In genomic region chr11:73961321-73961720, GRCh38 we compare ENCODE assay signal across 28 cellular contexts. TPM values are rescaled to one million over a fixed set of nuclear protein-coding genes. Genes with fewer than 3 reads are reported as not detected.
DNase-seq lines count a peak whose midpoint lies in the region; ATAC-seq and TF ChIP-seq lines count a peak whose summit lies in the region.
"Had no signal": no experiment of that assay in that cellular context is flagged by ENCODE, and none has a peak within 500 bp of the region (broad histone marks: within the 10 kb centered on the region; RNA-seq: fewer than 3 reads in every experiment).

No MANE protein-coding gene starts in this region.

- in situ Hi-C loops in GM13976 (cut with MboI; ENCODE audit: low sequenced_read_pairs, unreplicated experiment): loop anchor here (25.0 kb wide), 1 partner anchor 276 kb away; no protein-coding TSS in a partner anchor

- ATAC-seq in body of pancreas: no peak
- ATAC-seq in GM19035 (IDR thresholded peaks at IDR 0.05; ENCODE audit: unreplicated experiment): no peak
- ATAC-seq in HG02588 (IDR thresholded peaks at IDR 0.05; ENCODE audit: unreplicated experiment): no peak
- ATAC-seq: A549; activated CD8-positive, alpha-beta T cell treated with anti-CD3 and anti-CD28 coated beads, Interleukin-2, amount 10 ng/mL, durations not matched to agents 7 days and 5 days; effector memory CD8-positive, alpha-beta T cell; gastroesophageal sphincter; GM12878 had no signal

- H3K36me3 ChIP-seq in body of pancreas (replicated peaks in 1 of 2; ENCODE audit: insufficient read depth in 1 of 2, low read depth in 2 of 2): no peaks in the 10 kb centered on the region
- H3K36me3 ChIP-seq: BLaER1, esophagus squamous epithelium, gastroesophageal sphincter, prostate gland had no signal

- H3K9me3 ChIP-seq in body of pancreas: no peaks in the 10 kb centered on the region
- H3K9me3 ChIP-seq: A549, BLaER1, esophagus squamous epithelium, gastroesophageal sphincter, prostate gland had no signal

- DNase-seq in AG08395 (ENCODE audit: low spot score) (peak; percentile 62), GM13976 (ENCODE audit: low spot score) (peak; percentile 9), astrocyte of the hippocampus (ENCODE audit: low read depth, low spot score) (peak; percentile 41), kidney tubule cell (ENCODE audit: low spot score) (peak; percentile 84), body of pancreas (no peak), NCI-H526 (lab: John Stamatoyannopoulos, UW) (no peak)
- DNase-seq: activated CD4-positive, alpha-beta T cell treated with anti-CD3 and anti-CD28 coated beads for 1 hour; activated CD8-positive, alpha-beta T cell treated with anti-CD3 and anti-CD28 coated beads, Interleukin-2, amount 10 ng/mL, durations not matched to agents 7 days and 5 days; activated T-cell treated with anti-CD3 and anti-CD28 coated beads, Interleukin-2, amount 50 U/mL, for 1 hour; DMS53; effector memory CD8-positive, alpha-beta T cell; esophagus squamous epithelium; GOT3; Karpas-422; MV-4-11; NCI-H524 treated with DMSO at 0.1 percent for 48 hours; stimulated activated CD4-positive, alpha-beta T cell treated with anti-CD3 and anti-CD28 coated beads, Interleukin-2, amount 100 ng/mL, for 24 hours had no signal

- no peak for TF ChIP-seq POLR2A in body of pancreas (IDR thresholded peaks at IDR 0.05)

- H3K27ac ChIP-seq in body of pancreas: peak overlapping the region in 1 of 4 donors; percentile 12
- H3K27ac ChIP-seq: A549, BLaER1, coronary artery, esophagus squamous epithelium, gastroesophageal sphincter, prostate gland, skin epidermis had no signal

- H3K4me1 ChIP-seq in body of pancreas: peaks cover 1% of the 10 kb centered on the region
- H3K4me1 ChIP-seq: prostate gland had no signal

- TF ChIP-seq CTCF in GM13976 (IDR thresholded peaks at IDR 0.05; ENCODE audit: borderline replicate concordance, control extremely low read depth, extremely low read depth, insufficient read depth, missing control alignments) (no peak), body of pancreas (IDR thresholded peaks at IDR 0.05) (no peak)

- intact Hi-C loops in body of pancreas (cut with DNase I): loop anchor here (10.0 kb wide), 1 partner anchor 203 kb away; no protein-coding TSS in a partner anchor

- H3K4me3 ChIP-seq in body of pancreas: no peak overlapping the region
- H3K4me3 ChIP-seq: A549, BLaER1, coronary artery, esophagus squamous epithelium, gastroesophageal sphincter, GM12878, prostate gland, skin epidermis had no signal

- H3K27me3 ChIP-seq in body of pancreas: no peaks in the 10 kb centered on the region
- H3K27me3 ChIP-seq: BLaER1 had no signal

- WGBS in body of pancreas, 2 donors: 63 to 66% methylated on average over 4 of the region's 4 CpGs

RNA-seq across cellular contexts. Expression of gene DNAJB13, which starts 10.5 kb away (rescaled TPM):
- total RNA-seq in body of pancreas: under 1 TPM in 1 of 2 donors, not detected in 1; 0.78 TPM
- total RNA-seq: activated CD8-positive, alpha-beta T cell treated with anti-CD3 and anti-CD28 coated beads, Interleukin-2, amount 10 ng/mL, durations not matched to agents 7 days and 5 days; esophagus squamous epithelium; gastroesophageal sphincter; GM12878; mononuclear cell; subcutaneous adipose tissue had no signal

RNA-seq across cellular contexts. Expression of gene UCP2, which starts 21.3 kb away (rescaled TPM):
- total RNA-seq in body of pancreas: 10 to 100 TPM; 10.9 to 17.1 TPM

RNA-seq across cellular contexts. Expression of gene UCP3, which starts 47.6 kb away (rescaled TPM):
- total RNA-seq in body of pancreas: 1 to 10 TPM; 1.6 to 2.3 TPM

Comparison
In these comparisons a context has a peak if more than half of its experiments do, and no peak if none do; other contexts are left out.
1. DNase-seq: peak in AG08395 (single experiment), GM13976 (single experiment), astrocyte of the hippocampus (single experiment) and kidney tubule cell (single experiment); none in body of pancreas (0 of 4) and NCI-H526 (0 of 2).